In genomic region chr5:116084891-116085715, GRCh38 we compare ENCODE assay signal across 1 cellular context.
A peak's percentile ranks its signal among the peaks of the same experiment; 100 is the strongest.
TF ChIP-seq lines count a peak whose summit lies in the region.

TSS of gene COMMD10 (plus strand) at chr5:116085025.

TF ChIP-seq in K562, 482 proteins besides CTCF, POLR2A, EP300 and RAD21 (continued from another document and continues in another):
- peak; percentile 79 for TF ChIP-seq ZBTB40 (IDR thresholded peaks at IDR 0.05)
- TF ChIP-seq ZBTB40 (CRISPR knock-in tag; IDR thresholded peaks at IDR 0.05): no peak
- peak; percentile 96 for TF ChIP-seq ZFX (CRISPR knock-in tag; IDR thresholded peaks at IDR 0.05)
- TF ChIP-seq C11orf30 (IDR thresholded peaks at IDR 0.05; ENCODE audit: low read depth): peak; percentile 72
- TF ChIP-seq RHOXF2B (CRISPR knock-in tag; conservative IDR thresholded peaks at IDR 0.05): no peak
- TF ChIP-seq SIN3A (IDR thresholded peaks at IDR 0.05; ENCODE audit: borderline replicate concordance in 2 of 2, control insufficient read depth in 1 of 2, low read depth in 2 of 2, low read length in 2 of 2): peak; percentile 48 to 61; a peak in 3 of 4 replicates
- no peak for TF ChIP-seq NUFIP1 (IDR thresholded peaks at IDR 0.05; ENCODE audit: partially characterized antibody)
- no peak for TF ChIP-seq OTX1 (CRISPR knock-in tag; IDR thresholded peaks at IDR 0.05)
- peak; percentile 15 for TF ChIP-seq ZFP36 (IDR thresholded peaks at IDR 0.05; ENCODE audit: low read depth, low read length, partially characterized antibody)
- no peak for TF ChIP-seq ZBTB26 (CRISPR knock-in tag; IDR thresholded peaks at IDR 0.05)
- TF ChIP-seq ZNF407 (IDR thresholded peaks at IDR 0.05; ENCODE audit: low read depth): peak; percentile 91
- TF ChIP-seq TFE3 (CRISPR knock-in tag; IDR thresholded peaks at IDR 0.05): peak; percentile 23; the same call in 1 of the 2 replicates
- TF ChIP-seq FOXA1 (IDR thresholded peaks at IDR 0.05; ENCODE audit: borderline replicate concordance): no peak
- no peak for TF ChIP-seq NR4A1 (CRISPR knock-in tag; IDR thresholded peaks at IDR 0.05)
- no peak for TF ChIP-seq NR4A1 (tag; IDR thresholded peaks at IDR 0.05)
- 0 out of 2 replicates have a peak, but pooled peaks have one; percentile 46 for TF ChIP-seq ZBTB17 (CRISPR knock-in tag; IDR thresholded peaks at IDR 0.05)
- TF ChIP-seq NCOA2 (IDR thresholded peaks at IDR 0.05; ENCODE audit: partially characterized antibody in 2 of 2): no peak
- no peak for TF ChIP-seq ZNF184 (CRISPR knock-in tag; IDR thresholded peaks at IDR 0.05)
- peak; percentile 79; the same call in 1 of the 2 replicates for TF ChIP-seq ZNF12 (CRISPR knock-in tag; IDR thresholded peaks at IDR 0.05)
- TF ChIP-seq ZNF644 (tag; IDR thresholded peaks at IDR 0.05; ENCODE audit: low read depth): no peak
- no peak for TF ChIP-seq ZNF445 (CRISPR knock-in tag; IDR thresholded peaks at IDR 0.05; ENCODE audit: low read depth)
- TF ChIP-seq USF1 (CRISPR knock-in tag; IDR thresholded peaks at IDR 0.05): peak; percentile 80
- TF ChIP-seq TBL1XR1 (IDR thresholded peaks at IDR 0.05; ENCODE audit: low read length in 2 of 2): no peak
- TF ChIP-seq ZNF639 (CRISPR knock-in tag; conservative IDR thresholded peaks at IDR 0.05 in 1 of 2, IDR thresholded peaks at IDR 0.05 in 1 of 2): peak in 1 of 2 experiments; percentile 44; a peak in 1 of 4 replicates
- no peak for TF ChIP-seq HNRNPUL1 (IDR thresholded peaks at IDR 0.05; ENCODE audit: low read length)
- TF ChIP-seq SMARCC2 (IDR thresholded peaks at IDR 0.05; ENCODE audit: low read depth): no peak
